Comparison of ENCODE assay signal across 8 cellular contexts in the genomic region with DNA sequence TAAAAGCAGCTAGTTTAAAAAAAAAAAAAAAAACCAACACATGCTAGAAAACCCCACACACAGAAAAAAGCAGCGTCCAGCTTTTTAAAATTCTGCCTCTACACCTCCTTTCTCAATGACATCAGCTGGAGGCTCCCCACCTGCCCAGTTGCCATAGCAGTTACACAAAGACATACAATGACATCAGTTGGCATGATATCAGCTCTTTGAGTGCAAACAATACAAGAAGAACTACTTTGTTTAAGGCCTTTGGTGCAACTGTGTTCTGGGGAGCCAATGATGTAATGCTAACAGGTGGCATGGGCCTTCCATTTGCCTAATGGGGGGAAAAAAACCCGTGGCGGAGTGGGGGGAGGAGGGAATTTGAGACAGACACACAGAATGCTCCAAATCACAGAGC.
DNase-seq lines count a peak whose midpoint lies in the region; ATAC-seq lines count a peak whose summit lies in the region.

No MANE protein-coding gene starts in this region.

- H3K9me3 Mint-ChIP-seq in activated naive CD4-positive, alpha-beta T cell treated with anti-CD3 and anti-CD28 coated beads, Interleukin-2, amount 50 U/mL, for 24 hours, result no peaks in the 10 kb centered on the region
- no peaks in the 10 kb centered on the region for H3K9me3 Mint-ChIP-seq in stimulated activated memory B cell treated with anti-CD40 and anti-IgM and Interleukin-4, amounts not matched to agents 10 μg/mL and 1 μg/mL and 100 μg/mL, for 72 hours

- DNase-seq in NCI-H82 (lab: John Stamatoyannopoulos, UW) (peak; percentile 29), NCI-H82 treated with DMSO at 0.1 percent for 48 hours (lab: John Stamatoyannopoulos, UW; ENCODE audit: unreplicated experiment) (no peak), NCI-H526 treated with DMSO at 0.1 percent for 48 hours (lab: John Stamatoyannopoulos, UW) (peak; percentile 57), hypothalamus (lab: John Stamatoyannopoulos, UW) (peak in 36 of 51 donors; percentile 7 to 89 (median 42))

- ATAC-seq in HG03280 (IDR thresholded peaks at IDR 0.05; ENCODE audit: unreplicated experiment), result peak; percentile 61
- no peak for ATAC-seq in stimulated activated memory B cell treated with anti-CD40 and anti-IgM and Interleukin-4, amounts not matched to agents 10 μg/mL and 1 μg/mL and 100 μg/mL, for 72 hours
- no peak for ATAC-seq in GM21447 (IDR thresholded peaks at IDR 0.05; ENCODE audit: unreplicated experiment)

- peaks cover 57% of the 10 kb centered on the region for H3K4me1 Mint-ChIP-seq in activated naive CD4-positive, alpha-beta T cell treated with anti-CD3 and anti-CD28 coated beads, Interleukin-2, amount 50 U/mL, for 24 hours
- H3K4me1 Mint-ChIP-seq in stimulated activated memory B cell treated with anti-CD40 and anti-IgM and Interleukin-4, amounts not matched to agents 10 μg/mL and 1 μg/mL and 100 μg/mL, for 72 hours, result peaks cover 57% of the 10 kb centered on the region

- peaks cover 7% of the 10 kb centered on the region for H3K36me3 Mint-ChIP-seq in activated naive CD4-positive, alpha-beta T cell treated with anti-CD3 and anti-CD28 coated beads, Interleukin-2, amount 50 U/mL, for 24 hours
- H3K36me3 Mint-ChIP-seq in stimulated activated memory B cell treated with anti-CD40 and anti-IgM and Interleukin-4, amounts not matched to agents 10 μg/mL and 1 μg/mL and 100 μg/mL, for 72 hours, result peaks cover 20% of the 10 kb centered on the region

- H3K4me3 Mint-ChIP-seq in activated naive CD4-positive, alpha-beta T cell treated with anti-CD3 and anti-CD28 coated beads, Interleukin-2, amount 50 U/mL, for 24 hours, result no peak overlapping the region
- peak overlapping the region; percentile 39 for H3K4me3 Mint-ChIP-seq in stimulated activated memory B cell treated with anti-CD40 and anti-IgM and Interleukin-4, amounts not matched to agents 10 μg/mL and 1 μg/mL and 100 μg/mL, for 72 hours

- H3K27me3 Mint-ChIP-seq in activated naive CD4-positive, alpha-beta T cell treated with anti-CD3 and anti-CD28 coated beads, Interleukin-2, amount 50 U/mL, for 24 hours, result no peaks in the 10 kb centered on the region
- no peaks in the 10 kb centered on the region for H3K27me3 Mint-ChIP-seq in stimulated activated memory B cell treated with anti-CD40 and anti-IgM and Interleukin-4, amounts not matched to agents 10 μg/mL and 1 μg/mL and 100 μg/mL, for 72 hours

- peak overlapping the region; percentile 59 for H3K27ac Mint-ChIP-seq in activated naive CD4-positive, alpha-beta T cell treated with anti-CD3 and anti-CD28 coated beads, Interleukin-2, amount 50 U/mL, for 24 hours
- H3K27ac Mint-ChIP-seq in stimulated activated memory B cell treated with anti-CD40 and anti-IgM and Interleukin-4, amounts not matched to agents 10 μg/mL and 1 μg/mL and 100 μg/mL, for 72 hours, result peak overlapping the region; percentile 83
